In the genomic region with DNA sequence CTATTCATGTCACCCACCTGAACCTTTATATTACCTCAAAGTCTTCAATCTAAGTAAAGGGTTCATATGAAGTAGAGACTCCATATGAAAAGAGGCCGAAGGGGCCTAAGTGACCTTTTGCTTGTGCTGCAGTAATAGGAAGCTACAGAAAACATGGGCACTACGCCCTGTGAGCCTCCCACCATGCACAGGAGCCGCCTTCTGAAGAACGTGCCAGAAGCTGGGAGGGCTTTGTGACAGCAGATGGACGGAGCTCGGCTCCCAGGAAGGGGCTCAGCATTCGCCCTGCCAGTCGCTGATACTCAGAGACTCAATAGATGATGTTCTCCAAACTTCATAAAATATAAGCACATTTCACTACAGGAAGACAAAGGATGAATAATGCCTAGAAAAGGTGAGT, we compare ENCODE assay signal across 9 cellular contexts. TPM values are rescaled to one million over a fixed set of nuclear protein-coding genes. Genes with fewer than 3 reads are reported as not detected.
"Had no signal": no experiment of that assay in that cellular context is flagged by ENCODE, and none has a peak within 500 bp of the region (broad histone marks: within the 10 kb centered on the region; RNA-seq: fewer than 3 reads in every experiment).

No MANE protein-coding gene starts in this region.

- H3K4me1 Mint-ChIP-seq: GM23338, H9 had no signal

- FAIRE-seq: H1, H54, HTR-8/SVneo, K562 had no signal

- H3K4me3 ChIP-seq: GM23338, K562 had no signal

- H3K4me3 Mint-ChIP-seq: GM23338, H9 had no signal

- H3K27ac Mint-ChIP-seq: GM23338 had no signal

- H3K9me3 Mint-ChIP-seq: GM23338, H9 had no signal

- ATAC-seq: GM23338, K562 had no signal

- DNase-seq: H9, HCEC 1CT, IMR-90 had no signal

RNA-seq across cellular contexts. Expression of a gene that starts 36.8 kb away (rescaled TPM):
- total RNA-seq: IMR-90 had no signal

RNA-seq across cellular contexts. Expression of a gene that starts 46.9 kb away (rescaled TPM):
- total RNA-seq: GM23338, HT-29, IMR-90, K562 had no signal
